ENCODE assay signal across 8 cellular contexts in genomic region chr9:35617548-35617947, GRCh38. TPM values are rescaled to one million over a fixed set of nuclear protein-coding genes. Genes with fewer than 3 reads are reported as not detected.
DNase-seq lines count a peak whose midpoint lies in the region; ATAC-seq and TF ChIP-seq lines count a peak whose summit lies in the region.

No MANE protein-coding gene starts in this region.

- peak overlapping the region; percentile 44 for H3K4me3 ChIP-seq in CD8-positive, alpha-beta T cell (ENCODE audit: low read depth, low read length)
- H3K4me3 ChIP-seq in Karpas-422 (ENCODE audit: low read length) (peak overlapping the region; percentile 23; the same call in 1 of the 2 replicates), endodermal cell (ENCODE audit: low read length) (peak overlapping the region; percentile 68), parathyroid adenoma (ENCODE audit: low read depth, low read length) (no peak overlapping the region)

- no peaks in the 10 kb centered on the region for H3K27me3 Mint-ChIP-seq in CD8-positive, alpha-beta T cell (ENCODE audit: low read depth)
- H3K27me3 Mint-ChIP-seq in endodermal cell (ENCODE audit: insufficient read depth) = peaks cover 65% of the 10 kb centered on the region

- H4K20me1 ChIP-seq in Karpas-422 (ENCODE audit: insufficient read depth, low read depth, low read length) = no peaks in the 10 kb centered on the region

- H3K9ac ChIP-seq in Karpas-422 (ENCODE audit: low read length) (peak overlapping the region; percentile 49), endodermal cell (ENCODE audit: extremely low read depth, low read length, poor library complexity, severe bottlenecking) (no peak overlapping the region), parathyroid adenoma (no peak overlapping the region)

- no peaks in the 10 kb centered on the region for H3K9me3 Mint-ChIP-seq in CD8-positive, alpha-beta T cell
- H3K9me3 Mint-ChIP-seq in endodermal cell = no peaks in the 10 kb centered on the region

- peaks cover 39% of the 10 kb centered on the region for H3K4me1 Mint-ChIP-seq in CD8-positive, alpha-beta T cell (ENCODE audit: low read depth)
- peaks cover 12% of the 10 kb centered on the region for H3K4me1 Mint-ChIP-seq in endodermal cell

- 0 out of 2 replicates have a peak overlapping the region, but pooled peaks have one; percentile 18 for H2AFZ ChIP-seq in Karpas-422 (ENCODE audit: low read length)
- H2AFZ ChIP-seq in parathyroid adenoma = peak overlapping the region; percentile 78

- H3K36me3 ChIP-seq in CD8-positive, alpha-beta T cell (ENCODE audit: insufficient read depth, low read length) = no peaks in the 10 kb centered on the region
- H3K36me3 ChIP-seq in Karpas-422 (ENCODE audit: insufficient read depth, low read length) (no peaks in the 10 kb centered on the region), endodermal cell (ENCODE audit: control insufficient read depth, insufficient read depth, low read length) (no peaks in the 10 kb centered on the region), parathyroid adenoma (ENCODE audit: control insufficient read depth, insufficient read depth, low read length) (no peaks in the 10 kb centered on the region)

- no peaks in the 10 kb centered on the region for H3K27me3 ChIP-seq in CD8-positive, alpha-beta T cell (ENCODE audit: insufficient read depth, low read length)
- H3K27me3 ChIP-seq in Karpas-422 (ENCODE audit: low read length) = no peaks in the 10 kb centered on the region; the same call in 1 of the 2 replicates
- peaks cover 45% of the 10 kb centered on the region for H3K27me3 ChIP-seq in endodermal cell (ENCODE audit: control insufficient read depth, insufficient read depth, low read length, poor library complexity, severe bottlenecking)
- no peaks in the 10 kb centered on the region for H3K27me3 ChIP-seq in parathyroid adenoma (ENCODE audit: control insufficient read depth, insufficient read depth, low read length)

- no peaks in the 10 kb centered on the region for H3K9me2 ChIP-seq in Karpas-422 (replicated peaks; ENCODE audit: insufficient read depth, low read length)

- TF ChIP-seq CTCF in CD8-positive, alpha-beta T cell (IDR thresholded peaks at IDR 0.05) = no peak
- TF ChIP-seq CTCF in endodermal cell (conservative IDR thresholded peaks at IDR 0.05) (no peak), parathyroid adenoma (IDR thresholded peaks at IDR 0.05) (no peak)

- peak overlapping the region; percentile 27 for H3K4me2 ChIP-seq in Karpas-422 (ENCODE audit: low read depth, low read length, poor library complexity, severe bottlenecking)
- H3K4me2 ChIP-seq in parathyroid adenoma (ENCODE audit: low read length) = no peak overlapping the region

- peak overlapping the region; percentile 85 for H3K4me3 Mint-ChIP-seq in CD8-positive, alpha-beta T cell
- peak overlapping the region; percentile 58 for H3K4me3 Mint-ChIP-seq in endodermal cell

- H3K9me3 ChIP-seq in CD8-positive, alpha-beta T cell (ENCODE audit: low read length) = no peaks in the 10 kb centered on the region
- H3K9me3 ChIP-seq in Karpas-422 (ENCODE audit: low read length) (no peaks in the 10 kb centered on the region), endodermal cell (ENCODE audit: control insufficient read depth, low read length) (no peaks in the 10 kb centered on the region), parathyroid adenoma (ENCODE audit: control insufficient read depth, low read length) (no peaks in the 10 kb centered on the region)

- intact Hi-C loops in CD8-positive, alpha-beta T cell (cut with DNase I, micrococcal nuclease) = loop anchor here (1.0 to 2.0 kb wide), 7 partner anchors 13 to 115 kb away; partner anchors contain the start of genes CCDC107 (in 2 of the 2), RMRP (in 2 of the 2), CREB3 (in 1 of the 2) and TLN1 (in 1 of the 2)

- ATAC-seq in CD8-positive, alpha-beta T cell = no peak
- ATAC-seq in HG03432 (IDR thresholded peaks at IDR 0.05; ENCODE audit: unreplicated experiment) = no peak

- no peaks in the 10 kb centered on the region for H3K36me3 Mint-ChIP-seq in CD8-positive, alpha-beta T cell
- no peaks in the 10 kb centered on the region for H3K36me3 Mint-ChIP-seq in endodermal cell (ENCODE audit: low read depth)

- no peak for DNase-seq in CD8-positive, alpha-beta T cell
- DNase-seq in Karpas-422 (no peak), endodermal cell (no peak), DMS53 (lab: John Stamatoyannopoulos, UW) (no peak), AG20443 (ENCODE audit: low spot score) (no peak), GM19240 (ENCODE audit: insufficient read length, low spot score) (no peak)

- peaks cover 34% of the 10 kb centered on the region for H3K4me1 ChIP-seq in CD8-positive, alpha-beta T cell (ENCODE audit: insufficient read depth, low read length)
- H3K4me1 ChIP-seq in Karpas-422 (ENCODE audit: low read length) (peaks cover 33% of the 10 kb centered on the region), endodermal cell (ENCODE audit: control insufficient read depth, insufficient read depth, low read length) (no peaks in the 10 kb centered on the region), parathyroid adenoma (no peaks in the 10 kb centered on the region)

- H3K27ac ChIP-seq in CD8-positive, alpha-beta T cell (ENCODE audit: low read depth, low read length) = peak overlapping the region; percentile 36
- H3K27ac ChIP-seq in Karpas-422 (ENCODE audit: low read length) = no peak overlapping the region
- H3K27ac ChIP-seq in endodermal cell (ENCODE audit: low read depth, low read length) = no peak overlapping the region
- H3K27ac ChIP-seq in parathyroid adenoma = no peak overlapping the region

- CTCF ChIA-PET in CD8-positive, alpha-beta T cell (lab: Charles Lee) = interaction anchor here (0.6 to 13.8 kb wide), 14 partner anchors 11 to 115 kb away, joined by 3 to 147 read pairs (median 7); partner anchors contain the start of genes ARHGEF39, CCDC107, CREB3 and RMRP

- WGBS in endodermal cell (ENCODE audit: insufficient coverage in 1 of 2, insufficient read length in 1 of 2), 2 experiments = 80 to 83% methylated on average over 4 to 8 of the region's 8 CpGs

- H3K79me2 ChIP-seq in Karpas-422 (ENCODE audit: low read length) = no peaks in the 10 kb centered on the region
- H3K79me2 ChIP-seq in parathyroid adenoma = no peaks in the 10 kb centered on the region

- H3K27ac Mint-ChIP-seq in CD8-positive, alpha-beta T cell = peak overlapping the region; percentile 92
- no peak overlapping the region for H3K27ac Mint-ChIP-seq in endodermal cell

- POLR2A ChIA-PET in CD8-positive, alpha-beta T cell (lab: Charles Lee) = interaction anchor here (0.6 to 6.6 kb wide), 13 partner anchors 8 to 323 kb away, joined by 3 to 79 read pairs (median 4); partner anchors contain the start of genes CCDC107, CREB3, RGP1 and RMRP

RNA-seq across cellular contexts. Expression of gene CD72, which starts 0.7 kb away (rescaled TPM):
- total RNA-seq in CD8-positive, alpha-beta T cell = 1 to 10 TPM; 2.9 to 5.7 TPM
- 5.6 and 7.8 TPM in 2 replicates for total RNA-seq in Karpas-422 (2014; rRNA removed; shearing (Covaris generic); ENCODE audit: low replicate concordance)
- 1 to 10 TPM; 2.4 to 6.9 TPM for total RNA-seq in endodermal cell
- polyA plus RNA-seq in endodermal cell (2013, experiment 1 of 2) = 6.3 TPM
- polyA plus RNA-seq in endodermal cell (2013, experiment 2 of 2) = 5.0 TPM

RNA-seq across cellular contexts. Expression of gene TESK1, which starts 12.5 kb away (rescaled TPM):
- 10 to 100 TPM; 18.0 to 19.6 TPM for total RNA-seq in CD8-positive, alpha-beta T cell
- 20.2 and 30.6 TPM in 2 replicates for total RNA-seq in Karpas-422 (2014; rRNA removed; shearing (Covaris generic); ENCODE audit: low replicate concordance)
- 10 to 100 TPM; 30.7 to 35.2 TPM for total RNA-seq in endodermal cell
- polyA plus RNA-seq in endodermal cell (2013, experiment 1 of 2) = 25.5 TPM
- polyA plus RNA-seq in endodermal cell (2013, experiment 2 of 2) = 21.3 TPM

RNA-seq across cellular contexts. Expression of gene SIT1, which starts 33.2 kb away (rescaled TPM):
- 10 to 100 TPM; 11.0 to 11.6 TPM for total RNA-seq in CD8-positive, alpha-beta T cell
- total RNA-seq in Karpas-422 (2014; rRNA removed; shearing (Covaris generic); ENCODE audit: low replicate concordance) = 97.6 and 117 TPM in 2 replicates
- under 1 TPM in 1 of 2 donors, not detected in 1; 0.22 TPM for total RNA-seq in endodermal cell
- polyA plus RNA-seq in endodermal cell (2013, experiment 1 of 2) = 0.32 TPM
- not detected for polyA plus RNA-seq in endodermal cell (2013, experiment 2 of 2)

RNA-seq across cellular contexts. Expression of gene RMRP, which starts 40.3 kb away (rescaled TPM):
- total RNA-seq in CD8-positive, alpha-beta T cell = over 10,000 TPM; 22,073 to 26,359 TPM
- total RNA-seq in Karpas-422 (2014; rRNA removed; shearing (Covaris generic); ENCODE audit: low replicate concordance) = 23,349 and 56,129 TPM in 2 replicates
- over 10,000 TPM; 17,358 to 20,060 TPM for total RNA-seq in endodermal cell
- polyA plus RNA-seq in endodermal cell (2013, experiment 1 of 2) = 4,324 TPM
- 7,111 TPM for polyA plus RNA-seq in endodermal cell (2013, experiment 2 of 2)

RNA-seq across cellular contexts. Expression of gene CCDC107, which starts 40.5 kb away (rescaled TPM):
- total RNA-seq in CD8-positive, alpha-beta T cell = 1 to 10 TPM; 7.4 to 9.1 TPM
- 13.2 and 24.0 TPM in 2 replicates for total RNA-seq in Karpas-422 (2014; rRNA removed; shearing (Covaris generic); ENCODE audit: low replicate concordance)
- 10 to 100 TPM; 10.6 to 15.3 TPM for total RNA-seq in endodermal cell
- 14.7 TPM for polyA plus RNA-seq in endodermal cell (2013, experiment 1 of 2)
- polyA plus RNA-seq in endodermal cell (2013, experiment 2 of 2) = 17.7 TPM

Comparison
In these comparisons a context has a peak if more than half of its experiments do, and no peak if none do; other contexts are left out.
1. RNA of gene SIT1, which starts 33.2 kb away (total RNA-seq): 97.6 to 117 TPM in Karpas-422 and 11.0 to 11.6 TPM in CD8-positive, alpha-beta T cell; 0.22 TPM in endodermal cell; every median in the first group is over 4 times any median in the second.